Comparison of ENCODE assay signal across 1 cellular context in genomic region chr14:100303179-100303578, GRCh38.
TF ChIP-seq lines count a peak whose summit lies in the region.

No MANE protein-coding gene starts in this region.

TF ChIP-seq in H1, 55 proteins besides CTCF, POLR2A, EP300 and RAD21 (continued from another document):
- TF ChIP-seq CHD7 (IDR thresholded peaks at IDR 0.05; ENCODE audit: insufficient replicate concordance, low read length) (no peak), NRF1 (IDR thresholded peaks at IDR 0.05; ENCODE audit: low read depth, low read length) (no peak)
